8 cellular contexts compared by ENCODE assay signal in genomic region chrX:1392376-1393130, GRCh38. TPM values are rescaled to one million over a fixed set of nuclear protein-coding genes. Genes with fewer than 3 reads are reported as not detected.
DNase-seq lines count a peak whose midpoint lies in the region; ATAC-seq, FAIRE-seq and TF ChIP-seq lines count a peak whose summit lies in the region.

No MANE protein-coding gene starts in this region.

- peaks cover 56% of the 10 kb centered on the region for H3K36me3 Mint-ChIP-seq in WTC11
- H3K36me3 Mint-ChIP-seq in naive thymus-derived CD8-positive, alpha-beta T cell, result peaks cover 0 to 57% (median 4%) of the 10 kb centered on the region in 3 donors

- ATAC-seq in HG03196 (IDR thresholded peaks at IDR 0.05; ENCODE audit: unreplicated experiment) (peak; percentile 16), WTC11 (peak; percentile 0; the same call in 1 of the 2 replicates)
- peak; percentile 38 to 39 for ATAC-seq in naive thymus-derived CD8-positive, alpha-beta T cell

- H3K27ac Mint-ChIP-seq in WTC11, result peak overlapping the region; percentile 72
- H3K27ac Mint-ChIP-seq in naive thymus-derived CD8-positive, alpha-beta T cell, result peak overlapping the region; percentile 66 to 98 (median 94)

- peaks cover 53% of the 10 kb centered on the region for H3K4me1 Mint-ChIP-seq in WTC11
- peaks cover 43 to 61% (median 56%) of the 10 kb centered on the region in 4 donors for H3K4me1 Mint-ChIP-seq in naive thymus-derived CD8-positive, alpha-beta T cell

- DNase-seq in AG08395 (ENCODE audit: low spot score) (peak; percentile 61), WTC11 (ENCODE audit: low spot score) (peak; percentile 57), fibroblast of gingiva (ENCODE audit: low read depth) (peak; percentile 68), urothelium cell line (ENCODE audit: low spot score) (peak; percentile 30), D721Med (ENCODE audit: insufficient read length, low spot score) (no peak)
- DNase-seq in naive thymus-derived CD8-positive, alpha-beta T cell, result peak in 1 of 10 donors; percentile 47

- TF ChIP-seq CTCF in WTC11 (IDR thresholded peaks at IDR 0.05) (no peak), D721Med (IDR thresholded peaks at IDR 0.05; ENCODE audit: insufficient read depth, missing control alignments) (no peak)

- CTCF ChIA-PET in WTC11 (lab: Charles Lee), result no interaction called here

- H3K27me3 Mint-ChIP-seq in WTC11 (ENCODE audit: low read depth), result no peaks in the 10 kb centered on the region
- H3K27me3 Mint-ChIP-seq in naive thymus-derived CD8-positive, alpha-beta T cell, result no peaks in the 10 kb centered on the region

- no peaks in the 10 kb centered on the region for H3K9me3 Mint-ChIP-seq in WTC11
- no peaks in the 10 kb centered on the region for H3K9me3 Mint-ChIP-seq in naive thymus-derived CD8-positive, alpha-beta T cell

- H3K4me3 Mint-ChIP-seq in WTC11, result peak overlapping the region; percentile 93
- peak overlapping the region; percentile 87 to 96 (median 91) for H3K4me3 Mint-ChIP-seq in naive thymus-derived CD8-positive, alpha-beta T cell

- peak; percentile 91 for TF ChIP-seq POLR2A in GM19099 (IDR thresholded peaks at IDR 0.05; ENCODE audit: extremely low read depth, insufficient read length, low read depth)

- no peak for FAIRE-seq in urothelium cell line (lab: Jason Lieb, UNC)
- FAIRE-seq in D721Med (lab: Jason Lieb, UNC), result no peak

- POLR2A ChIA-PET in WTC11 (lab: Charles Lee), result no interaction called here
- POLR2A ChIA-PET in naive thymus-derived CD8-positive, alpha-beta T cell (lab: Charles Lee), result no interaction called here

TF ChIP-seq in WTC11, 78 proteins besides CTCF, POLR2A, EP300 and RAD21 (continues in another document):
- TF ChIP-seq GABPB1 (CRISPR knock-in tag; IDR thresholded peaks at IDR 0.05) (peak; percentile 39; the same call in 1 of the 2 replicates), PREB (CRISPR knock-in tag; IDR thresholded peaks at IDR 0.05; ENCODE audit: borderline replicate concordance) (peak; percentile 56; the same call in 1 of the 2 replicates), MAX (CRISPR knock-in tag; IDR thresholded peaks at IDR 0.05) (peak; percentile 11; the same call in 1 of the 2 replicates), PRRX2 (CRISPR knock-in tag; IDR thresholded peaks at IDR 0.05) (0 out of 2 replicates have a peak, but pooled peaks have one; percentile 61), MXD4 (CRISPR knock-in tag; IDR thresholded peaks at IDR 0.05; ENCODE audit: borderline replicate concordance) (no peak), SMAD4 (CRISPR knock-in tag; IDR thresholded peaks at IDR 0.05) (no peak), MLX (CRISPR knock-in tag; IDR thresholded peaks at IDR 0.05) (no peak), ATF2 (CRISPR knock-in tag; IDR thresholded peaks at IDR 0.05; ENCODE audit: borderline replicate concordance, low read depth) (no peak), ZNF263 (CRISPR knock-in tag; IDR thresholded peaks at IDR 0.05; ENCODE audit: low read depth) (no peak; the same call in none of the 2 replicates), NR1H2 (CRISPR knock-in tag; IDR thresholded peaks at IDR 0.05) (no peak), CBFB (CRISPR knock-in tag; IDR thresholded peaks at IDR 0.05; ENCODE audit: low read depth) (no peak), ZNF671 (CRISPR knock-in tag; IDR thresholded peaks at IDR 0.05) (peak; percentile 84; the same call in 1 of the 2 replicates), AFF4 (CRISPR knock-in tag; IDR thresholded peaks at IDR 0.05; ENCODE audit: borderline replicate concordance) (no peak), JAZF1 (CRISPR knock-in tag; IDR thresholded peaks at IDR 0.05) (no peak), TEAD1 (CRISPR knock-in tag; IDR thresholded peaks at IDR 0.05) (no peak), KAT7 (CRISPR knock-in tag; IDR thresholded peaks at IDR 0.05; ENCODE audit: borderline replicate concordance) (no peak), AR (CRISPR knock-in tag; IDR thresholded peaks at IDR 0.05) (0 out of 2 replicates have a peak, but pooled peaks have one; percentile 50), ZNF317 (CRISPR knock-in tag; IDR thresholded peaks at IDR 0.05; ENCODE audit: borderline replicate concordance, low read depth) (no peak), JUN (CRISPR knock-in tag; IDR thresholded peaks at IDR 0.05) (no peak)

RNA-seq across cellular contexts. Expression of gene SLC25A6, which starts 0.6 kb away (rescaled TPM):
- total RNA-seq in WTC11 (2021), result 627 to 722 TPM (median 720 TPM) in 3 replicates
- 100 to 1,000 TPM; 251 to 254 TPM for total RNA-seq in naive thymus-derived CD8-positive, alpha-beta T cell
- polyA plus RNA-seq in naive thymus-derived CD8-positive, alpha-beta T cell, result 100 to 1,000 TPM; 427 to 622 (median 526) TPM

RNA-seq across cellular contexts. Expression of gene IL3RA, which starts 56.0 kb away (rescaled TPM):
- 0.26 to 0.48 TPM in 2 of 3 replicates, not detected in the other for total RNA-seq in WTC11 (2021)
- under 1 TPM in 1 of 2 experiments, not detected in 1; 0.36 TPM for total RNA-seq in naive thymus-derived CD8-positive, alpha-beta T cell
- polyA plus RNA-seq in naive thymus-derived CD8-positive, alpha-beta T cell, result under 1 TPM in 2 of 3 donors, not detected in 1; 0.14 to 0.24 TPM
